ENCODE assay signal across 9 cellular contexts in genomic region chr20:47303736-47304135, GRCh38. TPM values are rescaled to one million over a fixed set of nuclear protein-coding genes. Genes with fewer than 3 reads are reported as not detected.
DNase-seq lines count a peak whose midpoint lies in the region; ATAC-seq and TF ChIP-seq lines count a peak whose summit lies in the region.
"Had no signal": no experiment of that assay in that cellular context is flagged by ENCODE, and none has a peak within 500 bp of the region (broad histone marks: within the 10 kb centered on the region; RNA-seq: fewer than 3 reads in every experiment).

No MANE protein-coding gene starts in this region.

- H3K27me3 ChIP-seq in AG04450 (ENCODE audit: control insufficient read depth, insufficient read depth, low read length): no peaks in the 10 kb centered on the region

- intact Hi-C loops in left ventricle myocardium superior (cut with micrococcal nuclease) (no loop called here), posterior vena cava (cut with DNase I) (loop anchor here in 1 of 2 donors (5.0 kb wide), 1 partner anchor 741 kb away; no protein-coding TSS in a partner anchor)

- CTCF ChIA-PET in AG04450 (lab: Charles Lee): interaction anchor here (0.7 to 3.4 kb wide), 3 partner anchors 31 to 156 kb away, joined by 3 to 42 read pairs (median 24); no protein-coding TSS in a partner anchor

- H3K9me3 ChIP-seq in AG04450 (ENCODE audit: control insufficient read depth, insufficient read depth, low read length) (no peaks in the 10 kb centered on the region), T-helper 17 cell (ENCODE audit: control insufficient read depth, low read length, poor library complexity, severe bottlenecking) (no peaks in the 10 kb centered on the region)

- H3K27me3 Mint-ChIP-seq in T-helper 17 cell: no peaks in the 10 kb centered on the region

- no peak for DNase-seq in AG04450 (ENCODE audit: low read depth, low spot score)
- no peak for DNase-seq in T-helper 17 cell
- DNase-seq in left ventricle myocardium superior: no peak
- peak; percentile 18 for DNase-seq in posterior vena cava (ENCODE audit: low spot score)
- DNase-seq in kidney glomerular epithelial cell (lab: John Stamatoyannopoulos, UW): no peak
- DNase-seq: cerebellar nuclear complex had no signal

- H3K4me3 Mint-ChIP-seq in T-helper 17 cell: no peak overlapping the region

- H3K4me1 Mint-ChIP-seq in T-helper 17 cell: peaks cover 7% of the 10 kb centered on the region

- ATAC-seq in T-helper 17 cell (no peak), left ventricle myocardium superior (peak; percentile 29), HG03432 (IDR thresholded peaks at IDR 0.05; ENCODE audit: unreplicated experiment) (no peak), HG02763 (IDR thresholded peaks at IDR 0.05; ENCODE audit: unreplicated experiment) (no peak), HG03025 (IDR thresholded peaks at IDR 0.05; ENCODE audit: low FRiP score, unreplicated experiment) (no peak)

- POLR2A ChIA-PET in AG04450 (lab: Yijun Ruan, JAX): interaction anchor here (0.8 kb wide), 1 partner anchor 14 kb away, joined by 4 read pairs; no protein-coding TSS in a partner anchor

- H3K27ac ChIP-seq in AG04450 (ENCODE audit: low read depth, low read length): peak overlapping the region; percentile 24

- no peak overlapping the region for H3K4me3 ChIP-seq in AG04450 (ENCODE audit: low read depth, low read length)

- TF ChIP-seq CTCF in AG04450 (IDR thresholded peaks at IDR 0.05; ENCODE audit: low read depth, low read length): no peak

- peak overlapping the region; percentile 11 for H3K27ac Mint-ChIP-seq in T-helper 17 cell

- peaks cover 3% of the 10 kb centered on the region for H3K36me3 Mint-ChIP-seq in T-helper 17 cell (ENCODE audit: low read depth)

RNA-seq across cellular contexts. Expression of gene ZMYND8, which starts 52.8 kb away (rescaled TPM):
- 20.3 and 23.1 TPM in 2 replicates for polyA plus RNA-seq in AG04450 (2011; rRNA removed)
- 30.3 and 30.6 TPM in 2 replicates for polyA minus RNA-seq in AG04450 (2011; rRNA and poly(A)+ RNA removed)
- total RNA-seq in T-helper 17 cell (10 to 100 TPM; 42.7 to 50.3 TPM), left ventricle myocardium superior (40.1 TPM), posterior vena cava (10 to 100 TPM; 28.0 to 29.3 TPM)
